In the genomic region with DNA sequence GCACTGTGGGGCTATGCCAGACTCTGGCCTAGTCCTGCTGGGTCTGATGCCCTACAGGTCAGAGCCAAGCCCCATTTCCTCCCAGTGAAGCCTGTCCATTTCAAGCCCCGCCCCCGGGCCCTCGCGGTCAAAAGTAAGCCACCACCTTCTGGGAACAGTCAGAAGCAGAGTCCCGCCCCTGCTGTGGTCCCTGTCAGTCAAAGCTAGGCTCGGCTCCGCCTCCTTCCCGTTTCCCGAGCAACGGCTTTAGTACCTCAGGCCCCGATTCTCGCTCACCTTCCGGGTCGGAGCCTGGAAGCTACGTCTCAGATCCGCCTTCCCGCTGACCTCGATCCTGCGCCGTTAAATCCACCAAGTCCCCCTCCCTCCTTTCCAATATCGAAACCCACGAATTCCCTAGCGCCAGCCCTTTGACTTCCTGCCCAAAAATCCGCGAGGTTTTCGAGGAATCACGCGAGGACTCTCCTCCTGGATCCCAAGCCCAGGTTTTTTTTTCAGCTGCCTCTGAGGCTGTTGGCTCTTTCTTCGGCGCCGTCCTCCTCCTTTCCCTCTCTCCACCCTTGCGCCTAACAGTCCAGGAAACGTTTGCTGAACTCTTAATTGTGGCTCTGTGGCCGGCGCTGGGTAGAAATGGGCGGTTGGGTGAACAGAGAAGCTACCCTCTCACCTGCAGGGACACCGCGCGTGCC, we compare ENCODE assay signal across 8 cellular contexts. TPM values are rescaled to one million over a fixed set of nuclear protein-coding genes. Genes with fewer than 3 reads are reported as not detected.
A peak's percentile ranks its signal among the peaks of the same experiment; 100 is the strongest.
DNase-seq lines count a peak whose midpoint lies in the region; ATAC-seq and TF ChIP-seq lines count a peak whose summit lies in the region.

No MANE protein-coding gene starts in this region.

- peaks cover 27% of the 10 kb centered on the region for H3K4me1 Mint-ChIP-seq in activated T-helper 1 cell treated with anti-CD3 and anti-CD28 coated beads, Interleukin-12 subunit alpha, Interleukin-12 subunit beta, Interleukin-2, Interleukin-4 antibody, amounts not matched to agents 30 ng/mL and 10 ng/mL and 1 ng/mL, durations not matched to agents 14 hours and 24 hours and 36 hours (ENCODE audit: low read depth)
- peaks cover 20 to 27% (median 24%) of the 10 kb centered on the region in 7 donors for H3K4me1 Mint-ChIP-seq in naive thymus-derived CD4-positive, alpha-beta T cell
- H3K4me1 Mint-ChIP-seq in stimulated activated memory B cell treated with anti-CD40 and anti-IgM and Interleukin-4, amounts not matched to agents 10 μg/mL and 1 μg/mL and 100 μg/mL, for 72 hours, result peaks cover 25% of the 10 kb centered on the region

- peak; percentile 54 to 80 for TF ChIP-seq POLR2A in Peyer's patch (IDR thresholded peaks at IDR 0.05)

- peaks cover 20% of the 10 kb centered on the region for H3K27me3 Mint-ChIP-seq in activated T-helper 1 cell treated with anti-CD3 and anti-CD28 coated beads, Interleukin-12 subunit alpha, Interleukin-12 subunit beta, Interleukin-2, Interleukin-4 antibody, amounts not matched to agents 30 ng/mL and 10 ng/mL and 1 ng/mL, durations not matched to agents 14 hours and 24 hours and 36 hours (ENCODE audit: insufficient read depth)
- H3K27me3 Mint-ChIP-seq in naive thymus-derived CD4-positive, alpha-beta T cell, result peaks cover 10 to 44% (median 21%) of the 10 kb centered on the region in 5 donors
- peaks cover 20% of the 10 kb centered on the region for H3K27me3 Mint-ChIP-seq in stimulated activated memory B cell treated with anti-CD40 and anti-IgM and Interleukin-4, amounts not matched to agents 10 μg/mL and 1 μg/mL and 100 μg/mL, for 72 hours

- intact Hi-C loops in activated T-helper 1 cell treated with anti-CD3 and anti-CD28 coated beads, Interleukin-12 subunit alpha, Interleukin-12 subunit beta, Interleukin-2, Interleukin-4 antibody, amounts not matched to agents 30 ng/mL and 10 ng/mL and 1 ng/mL, durations not matched to agents 14 hours and 24 hours and 36 hours (cut with micrococcal nuclease), result loop anchor here (1.0 to 5.0 kb wide), 6 partner anchors 7 to 671 kb away; no protein-coding TSS in a partner anchor
- intact Hi-C loops in naive thymus-derived CD4-positive, alpha-beta T cell (cut with micrococcal nuclease), result loop anchor here (1.0 to 5.0 kb wide), 2 partner anchors 7 to 99 kb away; no protein-coding TSS in a partner anchor

- no peaks in the 10 kb centered on the region for H3K9me3 ChIP-seq in Peyer's patch
- no peaks in the 10 kb centered on the region for H3K9me3 ChIP-seq in naive thymus-derived CD4-positive, alpha-beta T cell (ENCODE audit: control insufficient read depth in 2 of 3, low read length in 3 of 3)

- peak overlapping the region; percentile 68 to 90 (median 84) for H3K27ac ChIP-seq in Peyer's patch
- H3K27ac ChIP-seq in naive thymus-derived CD4-positive, alpha-beta T cell (ENCODE audit: low read depth, low read length), result peak overlapping the region; percentile 67

- no peaks in the 10 kb centered on the region for H3K27me3 ChIP-seq in Peyer's patch
- no peaks in the 10 kb centered on the region for H3K27me3 ChIP-seq in naive thymus-derived CD4-positive, alpha-beta T cell (ENCODE audit: control insufficient read depth in 2 of 2, insufficient read depth in 2 of 2, low read length in 2 of 2)

- H3K36me3 ChIP-seq in Peyer's patch, result peaks cover 0 to 25% (median 0%) of the 10 kb centered on the region in 3 donors
- peaks cover 0 to 17% (median 4%) of the 10 kb centered on the region in 3 experiments for H3K36me3 ChIP-seq in naive thymus-derived CD4-positive, alpha-beta T cell (ENCODE audit: control insufficient read depth in 2 of 3, insufficient read depth in 3 of 3, low read length in 3 of 3)

- POLR2A ChIA-PET in naive thymus-derived CD4-positive, alpha-beta T cell (lab: Charles Lee), result interaction anchor here (0.5 to 3.9 kb wide), 10 partner anchors 8 to 322 kb away, joined by 3 to 40 read pairs (median 6); partner anchors contain the start of genes KAZALD1, PDZD7 and SFXN3

- H3K9me3 Mint-ChIP-seq in activated T-helper 1 cell treated with anti-CD3 and anti-CD28 coated beads, Interleukin-12 subunit alpha, Interleukin-12 subunit beta, Interleukin-2, Interleukin-4 antibody, amounts not matched to agents 30 ng/mL and 10 ng/mL and 1 ng/mL, durations not matched to agents 14 hours and 24 hours and 36 hours, result no peaks in the 10 kb centered on the region
- no peaks in the 10 kb centered on the region for H3K9me3 Mint-ChIP-seq in naive thymus-derived CD4-positive, alpha-beta T cell
- no peaks in the 10 kb centered on the region for H3K9me3 Mint-ChIP-seq in stimulated activated memory B cell treated with anti-CD40 and anti-IgM and Interleukin-4, amounts not matched to agents 10 μg/mL and 1 μg/mL and 100 μg/mL, for 72 hours

- H3K4me1 ChIP-seq in Peyer's patch, result peaks cover 0 to 17% (median 3%) of the 10 kb centered on the region in 4 donors
- H3K4me1 ChIP-seq in naive thymus-derived CD4-positive, alpha-beta T cell (ENCODE audit: control insufficient read depth in 2 of 2, insufficient read depth in 2 of 2, low read length in 2 of 2), result peaks cover 5 to 14% of the 10 kb centered on the region in 2 donors

- CTCF ChIA-PET in naive thymus-derived CD4-positive, alpha-beta T cell (lab: Charles Lee), result interaction anchor here (0.6 to 6.9 kb wide), 10 partner anchors 9 to 951 kb away, joined by 3 to 100 read pairs (median 11); partner anchors contain the start of genes KAZALD1, PDZD7 and SFXN3

- DNase-seq in DMS53 treated with DMSO at 0.1 percent for 48 hours (lab: John Stamatoyannopoulos, UW; ENCODE audit: unreplicated experiment) (peak; percentile 97), KG1 (lab: John Stamatoyannopoulos, UW) (peak; percentile 86), Peyer's patch (peak; percentile 96 to 99 (median 99)), fibroblast of gingiva (ENCODE audit: low read depth) (peak; percentile 93)
- peak; percentile 85 for DNase-seq in activated T-helper 1 cell treated with anti-CD3 and anti-CD28 coated beads, Interleukin-12 subunit alpha, Interleukin-12 subunit beta, Interleukin-2, Interleukin-4 antibody, amounts not matched to agents 30 ng/mL and 10 ng/mL and 1 ng/mL, durations not matched to agents 14 hours and 24 hours and 36 hours (ENCODE audit: low spot score)
- peak; percentile 49 to 86 (median 57) for DNase-seq in naive thymus-derived CD4-positive, alpha-beta T cell

- peak overlapping the region; percentile 91 for H3K4me3 Mint-ChIP-seq in activated T-helper 1 cell treated with anti-CD3 and anti-CD28 coated beads, Interleukin-12 subunit alpha, Interleukin-12 subunit beta, Interleukin-2, Interleukin-4 antibody, amounts not matched to agents 30 ng/mL and 10 ng/mL and 1 ng/mL, durations not matched to agents 14 hours and 24 hours and 36 hours
- peak overlapping the region; percentile 86 to 99 (median 94) for H3K4me3 Mint-ChIP-seq in naive thymus-derived CD4-positive, alpha-beta T cell
- H3K4me3 Mint-ChIP-seq in stimulated activated memory B cell treated with anti-CD40 and anti-IgM and Interleukin-4, amounts not matched to agents 10 μg/mL and 1 μg/mL and 100 μg/mL, for 72 hours, result peak overlapping the region; percentile 94

- peak in 2 of 6 experiments; percentile 0 to 15 for TF ChIP-seq CTCF in Peyer's patch (IDR thresholded peaks at IDR 0.05)

- H3K27ac Mint-ChIP-seq in activated T-helper 1 cell treated with anti-CD3 and anti-CD28 coated beads, Interleukin-12 subunit alpha, Interleukin-12 subunit beta, Interleukin-2, Interleukin-4 antibody, amounts not matched to agents 30 ng/mL and 10 ng/mL and 1 ng/mL, durations not matched to agents 14 hours and 24 hours and 36 hours, result peak overlapping the region; percentile 84
- peak overlapping the region; percentile 81 to 96 (median 88) for H3K27ac Mint-ChIP-seq in naive thymus-derived CD4-positive, alpha-beta T cell
- peak overlapping the region; percentile 95 for H3K27ac Mint-ChIP-seq in stimulated activated memory B cell treated with anti-CD40 and anti-IgM and Interleukin-4, amounts not matched to agents 10 μg/mL and 1 μg/mL and 100 μg/mL, for 72 hours

- peak overlapping the region; percentile 35 to 56 (median 46) for H3K4me3 ChIP-seq in Peyer's patch
- peak overlapping the region; percentile 82 for H3K4me3 ChIP-seq in naive thymus-derived CD4-positive, alpha-beta T cell (ENCODE audit: low read length)

- peaks cover 18% of the 10 kb centered on the region for H3K36me3 Mint-ChIP-seq in activated T-helper 1 cell treated with anti-CD3 and anti-CD28 coated beads, Interleukin-12 subunit alpha, Interleukin-12 subunit beta, Interleukin-2, Interleukin-4 antibody, amounts not matched to agents 30 ng/mL and 10 ng/mL and 1 ng/mL, durations not matched to agents 14 hours and 24 hours and 36 hours (ENCODE audit: low read depth)
- peaks cover 3 to 8% (median 4%) of the 10 kb centered on the region in 5 donors for H3K36me3 Mint-ChIP-seq in naive thymus-derived CD4-positive, alpha-beta T cell
- H3K36me3 Mint-ChIP-seq in stimulated activated memory B cell treated with anti-CD40 and anti-IgM and Interleukin-4, amounts not matched to agents 10 μg/mL and 1 μg/mL and 100 μg/mL, for 72 hours, result peaks cover 9% of the 10 kb centered on the region

- peak; percentile 94 for ATAC-seq in GM21717 (IDR thresholded peaks at IDR 0.05; ENCODE audit: unreplicated experiment)
- ATAC-seq in naive thymus-derived CD4-positive, alpha-beta T cell, result peak; percentile 87
- ATAC-seq in stimulated activated memory B cell treated with anti-CD40 and anti-IgM and Interleukin-4, amounts not matched to agents 10 μg/mL and 1 μg/mL and 100 μg/mL, for 72 hours, result peak; percentile 96

RNA-seq across cellular contexts. Expression of gene SFXN3, which starts 11.8 kb away (rescaled TPM):
- total RNA-seq in Peyer's patch, result 100 to 1,000 TPM; 165 to 772 (median 494) TPM
- 34.8 and 39.0 TPM in 2 replicates for total RNA-seq in activated T-helper 1 cell treated with anti-CD3 and anti-CD28 coated beads, Interleukin-12 subunit alpha, Interleukin-12 subunit beta, Interleukin-2, Interleukin-4 antibody, amounts not matched to agents 30 ng/mL and 10 ng/mL and 1 ng/mL, durations not matched to agents 14 hours and 24 hours and 36 hours
- 10 to 100 TPM; 33.7 to 90.4 (median 48.4) TPM for total RNA-seq in naive thymus-derived CD4-positive, alpha-beta T cell
- 10 to 100 TPM; 12.6 to 13.2 TPM for polyA plus RNA-seq in naive thymus-derived CD4-positive, alpha-beta T cell

RNA-seq across cellular contexts. Expression of gene PDZD7, which starts 11.9 kb away (rescaled TPM):
- 10 to 100 TPM in 3 of 4 donors, under 1 TPM in 1; 0.83 to 58.7 (median 51.3) TPM for total RNA-seq in Peyer's patch
- 0.47 and 0.54 TPM in 2 replicates for total RNA-seq in activated T-helper 1 cell treated with anti-CD3 and anti-CD28 coated beads, Interleukin-12 subunit alpha, Interleukin-12 subunit beta, Interleukin-2, Interleukin-4 antibody, amounts not matched to agents 30 ng/mL and 10 ng/mL and 1 ng/mL, durations not matched to agents 14 hours and 24 hours and 36 hours
- total RNA-seq in naive thymus-derived CD4-positive, alpha-beta T cell, result 1 to 10 TPM in 3 of 5 experiments, under 1 TPM in 2; 0.65 to 2.8 (median 1.8) TPM
- 1 to 10 TPM in 1 of 2 donors, under 1 TPM in 1; 0.71 to 1.1 TPM for polyA plus RNA-seq in naive thymus-derived CD4-positive, alpha-beta T cell

RNA-seq across cellular contexts. Expression of gene KAZALD1, which starts 19.0 kb away (rescaled TPM):
- 10 to 100 TPM in 3 of 4 donors, not detected in 1; 25.9 to 41.8 (median 39.1) TPM for total RNA-seq in Peyer's patch
- total RNA-seq in activated T-helper 1 cell treated with anti-CD3 and anti-CD28 coated beads, Interleukin-12 subunit alpha, Interleukin-12 subunit beta, Interleukin-2, Interleukin-4 antibody, amounts not matched to agents 30 ng/mL and 10 ng/mL and 1 ng/mL, durations not matched to agents 14 hours and 24 hours and 36 hours, result 0.57 and 0.73 TPM in 2 replicates
- 1 to 10 TPM in 1 of 5 experiments, under 1 TPM in 2, not detected in 2; 0.22 to 1.5 (median 0.29) TPM for total RNA-seq in naive thymus-derived CD4-positive, alpha-beta T cell
- not detected for polyA plus RNA-seq in naive thymus-derived CD4-positive, alpha-beta T cell

RNA-seq across cellular contexts. Expression of gene LZTS2, which starts 43.2 kb away (rescaled TPM):
- total RNA-seq in Peyer's patch, result 10 to 100 TPM; 28.0 to 57.4 (median 47.1) TPM
- 22.3 TPM in 2 replicates for total RNA-seq in activated T-helper 1 cell treated with anti-CD3 and anti-CD28 coated beads, Interleukin-12 subunit alpha, Interleukin-12 subunit beta, Interleukin-2, Interleukin-4 antibody, amounts not matched to agents 30 ng/mL and 10 ng/mL and 1 ng/mL, durations not matched to agents 14 hours and 24 hours and 36 hours
- 10 to 100 TPM; 16.0 to 44.7 (median 25.5) TPM for total RNA-seq in naive thymus-derived CD4-positive, alpha-beta T cell
- polyA plus RNA-seq in naive thymus-derived CD4-positive, alpha-beta T cell, result 10 to 100 TPM; 10.8 to 25.6 TPM

RNA-seq across cellular contexts. Expression of gene TWNK, which starts 55.5 kb away (rescaled TPM):
- 10 to 100 TPM in 1 of 4 donors, 1 to 10 TPM in 3; 3.8 to 18.2 (median 4.4) TPM for total RNA-seq in Peyer's patch
- 41.1 and 42.3 TPM in 2 replicates for total RNA-seq in activated T-helper 1 cell treated with anti-CD3 and anti-CD28 coated beads, Interleukin-12 subunit alpha, Interleukin-12 subunit beta, Interleukin-2, Interleukin-4 antibody, amounts not matched to agents 30 ng/mL and 10 ng/mL and 1 ng/mL, durations not matched to agents 14 hours and 24 hours and 36 hours
- total RNA-seq in naive thymus-derived CD4-positive, alpha-beta T cell, result 10 to 100 TPM in 3 of 5 experiments, 1 to 10 TPM in 2; 5.8 to 17.3 (median 14.8) TPM
- polyA plus RNA-seq in naive thymus-derived CD4-positive, alpha-beta T cell, result 10 to 100 TPM; 10.0 to 18.9 TPM

Comparison
In these comparisons a context has a peak if more than half of its experiments do, and no peak if none do; other contexts are left out.
1. Peak in every context shown above with its lines: DNase-seq, ATAC-seq, H3K4me3 ChIP-seq and H3K27ac ChIP-seq.